1 cellular context compared by ENCODE assay signal in the genomic region with DNA sequence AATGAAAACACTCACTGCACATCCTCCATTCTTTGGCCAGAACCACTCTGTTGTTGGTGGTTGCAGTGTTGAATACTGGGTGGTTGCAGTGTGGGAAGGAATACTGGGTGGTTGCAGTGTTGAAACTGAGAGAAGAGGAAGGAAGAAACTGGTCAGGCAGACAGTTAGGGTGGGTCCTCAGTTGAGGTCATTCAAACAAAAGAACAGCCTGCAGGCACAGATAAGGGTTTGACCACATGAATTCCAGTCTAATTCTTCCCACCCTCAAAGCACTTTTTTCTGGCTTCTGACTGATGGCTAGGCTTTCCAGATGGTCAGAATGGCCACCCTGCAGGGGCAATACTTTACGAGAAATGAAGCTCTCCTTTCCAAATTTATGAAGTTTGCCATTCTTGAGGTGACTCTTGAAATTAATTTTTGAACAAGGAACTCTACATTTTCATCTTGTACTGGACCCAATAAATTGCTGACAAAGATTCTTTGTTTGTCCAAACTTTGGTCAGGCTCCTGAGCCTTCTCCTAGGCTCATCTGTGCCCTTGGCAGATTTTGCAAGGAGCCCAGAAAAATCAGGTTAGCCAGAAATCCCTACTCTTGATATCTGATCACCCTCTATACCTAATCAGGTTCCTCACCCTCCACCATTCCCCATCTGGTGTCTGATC.
TF ChIP-seq lines count a peak whose summit lies in the region.

No MANE protein-coding gene starts in this region.

TF ChIP-seq in K562, 482 proteins besides CTCF, POLR2A, EP300 and RAD21 (continued from another document and continues in another):
- TF ChIP-seq, protein P1, sequence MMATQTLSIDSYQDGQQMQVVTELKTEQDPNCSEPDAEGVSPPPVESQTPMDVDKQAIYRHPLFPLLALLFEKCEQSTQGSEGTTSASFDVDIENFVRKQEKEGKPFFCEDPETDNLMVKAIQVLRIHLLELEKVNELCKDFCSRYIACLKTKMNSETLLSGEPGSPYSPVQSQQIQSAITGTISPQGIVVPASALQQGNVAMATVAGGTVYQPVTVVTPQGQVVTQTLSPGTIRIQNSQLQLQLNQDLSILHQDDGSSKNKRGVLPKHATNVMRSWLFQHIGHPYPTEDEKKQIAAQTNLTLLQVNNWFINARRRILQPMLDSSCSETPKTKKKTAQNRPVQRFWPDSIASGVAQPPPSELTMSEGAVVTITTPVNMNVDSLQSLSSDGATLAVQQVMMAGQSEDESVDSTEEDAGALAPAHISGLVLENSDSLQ (IDR thresholded peaks at IDR 0.05): peak; percentile 56; the same call in 1 of the 2 replicates
- TF ChIP-seq MCM2 (IDR thresholded peaks at IDR 0.05; ENCODE audit: low read depth) (no peak), MAFF (IDR thresholded peaks at IDR 0.05; ENCODE audit: low read length) (no peak), PURB (CRISPR knock-in tag; IDR thresholded peaks at IDR 0.05; ENCODE audit: low read depth) (no peak), UBTF (IDR thresholded peaks at IDR 0.05; ENCODE audit: borderline replicate concordance in 1 of 2, low read depth in 2 of 2, low read length in 2 of 2) (no peak), ZNF146 (CRISPR knock-in tag; IDR thresholded peaks at IDR 0.05; ENCODE audit: unreplicated experiment) (no peak), CUX1 (CRISPR knock-in tag; IDR thresholded peaks at IDR 0.05) (no peak), ELF2 (CRISPR knock-in tag; IDR thresholded peaks at IDR 0.05) (no peak), MBD1 (CRISPR knock-in tag; IDR thresholded peaks at IDR 0.05) (no peak), ZFP30 (CRISPR knock-in tag; IDR thresholded peaks at IDR 0.05; ENCODE audit: borderline replicate concordance) (no peak), KDM4B (IDR thresholded peaks at IDR 0.05; ENCODE audit: borderline replicate concordance in 2 of 2, low read depth in 1 of 2) (no peak), ETV5 (CRISPR knock-in tag; IDR thresholded peaks at IDR 0.05; ENCODE audit: low read depth) (no peak), NR2F6 (CRISPR knock-in tag; IDR thresholded peaks at IDR 0.05) (no peak), SRSF1 (IDR thresholded peaks at IDR 0.05; ENCODE audit: low read depth, low read length) (no peak), KLF6 (CRISPR knock-in tag; IDR thresholded peaks at IDR 0.05; ENCODE audit: borderline replicate concordance) (no peak), ILK (tag; IDR thresholded peaks at IDR 0.05; ENCODE audit: borderline replicate concordance, low read depth) (no peak)
- TF ChIP-seq, protein P2, sequence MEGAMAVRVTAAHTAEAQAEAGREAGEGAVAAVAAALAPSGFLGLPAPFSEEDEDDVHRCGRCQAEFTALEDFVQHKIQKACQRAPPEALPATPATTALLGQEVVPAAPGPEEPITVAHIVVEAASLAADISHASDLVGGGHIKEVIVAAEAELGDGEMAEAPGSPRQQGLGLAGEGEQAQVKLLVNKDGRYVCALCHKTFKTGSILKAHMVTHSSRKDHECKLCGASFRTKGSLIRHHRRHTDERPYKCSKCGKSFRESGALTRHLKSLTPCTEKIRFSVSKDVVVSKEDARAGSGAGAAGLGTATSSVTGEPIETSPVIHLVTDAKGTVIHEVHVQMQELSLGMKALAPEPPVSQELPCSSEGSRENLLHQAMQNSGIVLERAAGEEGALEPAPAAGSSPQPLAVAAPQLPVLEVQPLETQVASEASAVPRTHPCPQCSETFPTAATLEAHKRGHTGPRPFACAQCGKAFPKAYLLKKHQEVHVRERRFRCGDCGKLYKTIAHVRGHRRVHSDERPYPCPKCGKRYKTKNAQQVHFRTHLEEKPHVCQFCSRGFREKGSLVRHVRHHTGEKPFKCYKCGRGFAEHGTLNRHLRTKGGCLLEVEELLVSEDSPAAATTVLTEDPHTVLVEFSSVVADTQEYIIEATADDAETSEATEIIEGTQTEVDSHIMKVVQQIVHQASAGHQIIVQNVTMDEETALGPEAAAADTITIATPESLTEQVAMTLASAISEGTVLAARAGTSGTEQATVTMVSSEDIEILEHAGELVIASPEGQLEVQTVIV (CRISPR knock-in tag; IDR thresholded peaks at IDR 0.05; ENCODE audit: borderline replicate concordance): no peak
- TF ChIP-seq, protein P3, sequence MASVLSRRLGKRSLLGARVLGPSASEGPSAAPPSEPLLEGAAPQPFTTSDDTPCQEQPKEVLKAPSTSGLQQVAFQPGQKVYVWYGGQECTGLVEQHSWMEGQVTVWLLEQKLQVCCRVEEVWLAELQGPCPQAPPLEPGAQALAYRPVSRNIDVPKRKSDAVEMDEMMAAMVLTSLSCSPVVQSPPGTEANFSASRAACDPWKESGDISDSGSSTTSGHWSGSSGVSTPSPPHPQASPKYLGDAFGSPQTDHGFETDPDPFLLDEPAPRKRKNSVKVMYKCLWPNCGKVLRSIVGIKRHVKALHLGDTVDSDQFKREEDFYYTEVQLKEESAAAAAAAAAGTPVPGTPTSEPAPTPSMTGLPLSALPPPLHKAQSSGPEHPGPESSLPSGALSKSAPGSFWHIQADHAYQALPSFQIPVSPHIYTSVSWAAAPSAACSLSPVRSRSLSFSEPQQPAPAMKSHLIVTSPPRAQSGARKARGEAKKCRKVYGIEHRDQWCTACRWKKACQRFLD (CRISPR knock-in tag; IDR thresholded peaks at IDR 0.05): no peak
- TF ChIP-seq, protein P4, sequence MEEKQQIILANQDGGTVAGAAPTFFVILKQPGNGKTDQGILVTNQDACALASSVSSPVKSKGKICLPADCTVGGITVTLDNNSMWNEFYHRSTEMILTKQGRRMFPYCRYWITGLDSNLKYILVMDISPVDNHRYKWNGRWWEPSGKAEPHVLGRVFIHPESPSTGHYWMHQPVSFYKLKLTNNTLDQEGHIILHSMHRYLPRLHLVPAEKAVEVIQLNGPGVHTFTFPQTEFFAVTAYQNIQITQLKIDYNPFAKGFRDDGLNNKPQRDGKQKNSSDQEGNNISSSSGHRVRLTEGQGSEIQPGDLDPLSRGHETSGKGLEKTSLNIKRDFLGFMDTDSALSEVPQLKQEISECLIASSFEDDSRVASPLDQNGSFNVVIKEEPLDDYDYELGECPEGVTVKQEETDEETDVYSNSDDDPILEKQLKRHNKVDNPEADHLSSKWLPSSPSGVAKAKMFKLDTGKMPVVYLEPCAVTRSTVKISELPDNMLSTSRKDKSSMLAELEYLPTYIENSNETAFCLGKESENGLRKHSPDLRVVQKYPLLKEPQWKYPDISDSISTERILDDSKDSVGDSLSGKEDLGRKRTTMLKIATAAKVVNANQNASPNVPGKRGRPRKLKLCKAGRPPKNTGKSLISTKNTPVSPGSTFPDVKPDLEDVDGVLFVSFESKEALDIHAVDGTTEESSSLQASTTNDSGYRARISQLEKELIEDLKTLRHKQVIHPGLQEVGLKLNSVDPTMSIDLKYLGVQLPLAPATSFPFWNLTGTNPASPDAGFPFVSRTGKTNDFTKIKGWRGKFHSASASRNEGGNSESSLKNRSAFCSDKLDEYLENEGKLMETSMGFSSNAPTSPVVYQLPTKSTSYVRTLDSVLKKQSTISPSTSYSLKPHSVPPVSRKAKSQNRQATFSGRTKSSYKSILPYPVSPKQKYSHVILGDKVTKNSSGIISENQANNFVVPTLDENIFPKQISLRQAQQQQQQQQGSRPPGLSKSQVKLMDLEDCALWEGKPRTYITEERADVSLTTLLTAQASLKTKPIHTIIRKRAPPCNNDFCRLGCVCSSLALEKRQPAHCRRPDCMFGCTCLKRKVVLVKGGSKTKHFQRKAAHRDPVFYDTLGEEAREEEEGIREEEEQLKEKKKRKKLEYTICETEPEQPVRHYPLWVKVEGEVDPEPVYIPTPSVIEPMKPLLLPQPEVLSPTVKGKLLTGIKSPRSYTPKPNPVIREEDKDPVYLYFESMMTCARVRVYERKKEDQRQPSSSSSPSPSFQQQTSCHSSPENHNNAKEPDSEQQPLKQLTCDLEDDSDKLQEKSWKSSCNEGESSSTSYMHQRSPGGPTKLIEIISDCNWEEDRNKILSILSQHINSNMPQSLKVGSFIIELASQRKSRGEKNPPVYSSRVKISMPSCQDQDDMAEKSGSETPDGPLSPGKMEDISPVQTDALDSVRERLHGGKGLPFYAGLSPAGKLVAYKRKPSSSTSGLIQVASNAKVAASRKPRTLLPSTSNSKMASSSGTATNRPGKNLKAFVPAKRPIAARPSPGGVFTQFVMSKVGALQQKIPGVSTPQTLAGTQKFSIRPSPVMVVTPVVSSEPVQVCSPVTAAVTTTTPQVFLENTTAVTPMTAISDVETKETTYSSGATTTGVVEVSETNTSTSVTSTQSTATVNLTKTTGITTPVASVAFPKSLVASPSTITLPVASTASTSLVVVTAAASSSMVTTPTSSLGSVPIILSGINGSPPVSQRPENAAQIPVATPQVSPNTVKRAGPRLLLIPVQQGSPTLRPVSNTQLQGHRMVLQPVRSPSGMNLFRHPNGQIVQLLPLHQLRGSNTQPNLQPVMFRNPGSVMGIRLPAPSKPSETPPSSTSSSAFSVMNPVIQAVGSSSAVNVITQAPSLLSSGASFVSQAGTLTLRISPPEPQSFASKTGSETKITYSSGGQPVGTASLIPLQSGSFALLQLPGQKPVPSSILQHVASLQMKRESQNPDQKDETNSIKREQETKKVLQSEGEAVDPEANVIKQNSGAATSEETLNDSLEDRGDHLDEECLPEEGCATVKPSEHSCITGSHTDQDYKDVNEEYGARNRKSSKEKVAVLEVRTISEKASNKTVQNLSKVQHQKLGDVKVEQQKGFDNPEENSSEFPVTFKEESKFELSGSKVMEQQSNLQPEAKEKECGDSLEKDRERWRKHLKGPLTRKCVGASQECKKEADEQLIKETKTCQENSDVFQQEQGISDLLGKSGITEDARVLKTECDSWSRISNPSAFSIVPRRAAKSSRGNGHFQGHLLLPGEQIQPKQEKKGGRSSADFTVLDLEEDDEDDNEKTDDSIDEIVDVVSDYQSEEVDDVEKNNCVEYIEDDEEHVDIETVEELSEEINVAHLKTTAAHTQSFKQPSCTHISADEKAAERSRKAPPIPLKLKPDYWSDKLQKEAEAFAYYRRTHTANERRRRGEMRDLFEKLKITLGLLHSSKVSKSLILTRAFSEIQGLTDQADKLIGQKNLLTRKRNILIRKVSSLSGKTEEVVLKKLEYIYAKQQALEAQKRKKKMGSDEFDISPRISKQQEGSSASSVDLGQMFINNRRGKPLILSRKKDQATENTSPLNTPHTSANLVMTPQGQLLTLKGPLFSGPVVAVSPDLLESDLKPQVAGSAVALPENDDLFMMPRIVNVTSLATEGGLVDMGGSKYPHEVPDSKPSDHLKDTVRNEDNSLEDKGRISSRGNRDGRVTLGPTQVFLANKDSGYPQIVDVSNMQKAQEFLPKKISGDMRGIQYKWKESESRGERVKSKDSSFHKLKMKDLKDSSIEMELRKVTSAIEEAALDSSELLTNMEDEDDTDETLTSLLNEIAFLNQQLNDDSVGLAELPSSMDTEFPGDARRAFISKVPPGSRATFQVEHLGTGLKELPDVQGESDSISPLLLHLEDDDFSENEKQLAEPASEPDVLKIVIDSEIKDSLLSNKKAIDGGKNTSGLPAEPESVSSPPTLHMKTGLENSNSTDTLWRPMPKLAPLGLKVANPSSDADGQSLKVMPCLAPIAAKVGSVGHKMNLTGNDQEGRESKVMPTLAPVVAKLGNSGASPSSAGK (IDR thresholded peaks at IDR 0.05): peak; percentile 25; the same call in 1 of the 2 replicates
